Comparison of ENCODE assay signal across 1 cellular context in the genomic region with DNA sequence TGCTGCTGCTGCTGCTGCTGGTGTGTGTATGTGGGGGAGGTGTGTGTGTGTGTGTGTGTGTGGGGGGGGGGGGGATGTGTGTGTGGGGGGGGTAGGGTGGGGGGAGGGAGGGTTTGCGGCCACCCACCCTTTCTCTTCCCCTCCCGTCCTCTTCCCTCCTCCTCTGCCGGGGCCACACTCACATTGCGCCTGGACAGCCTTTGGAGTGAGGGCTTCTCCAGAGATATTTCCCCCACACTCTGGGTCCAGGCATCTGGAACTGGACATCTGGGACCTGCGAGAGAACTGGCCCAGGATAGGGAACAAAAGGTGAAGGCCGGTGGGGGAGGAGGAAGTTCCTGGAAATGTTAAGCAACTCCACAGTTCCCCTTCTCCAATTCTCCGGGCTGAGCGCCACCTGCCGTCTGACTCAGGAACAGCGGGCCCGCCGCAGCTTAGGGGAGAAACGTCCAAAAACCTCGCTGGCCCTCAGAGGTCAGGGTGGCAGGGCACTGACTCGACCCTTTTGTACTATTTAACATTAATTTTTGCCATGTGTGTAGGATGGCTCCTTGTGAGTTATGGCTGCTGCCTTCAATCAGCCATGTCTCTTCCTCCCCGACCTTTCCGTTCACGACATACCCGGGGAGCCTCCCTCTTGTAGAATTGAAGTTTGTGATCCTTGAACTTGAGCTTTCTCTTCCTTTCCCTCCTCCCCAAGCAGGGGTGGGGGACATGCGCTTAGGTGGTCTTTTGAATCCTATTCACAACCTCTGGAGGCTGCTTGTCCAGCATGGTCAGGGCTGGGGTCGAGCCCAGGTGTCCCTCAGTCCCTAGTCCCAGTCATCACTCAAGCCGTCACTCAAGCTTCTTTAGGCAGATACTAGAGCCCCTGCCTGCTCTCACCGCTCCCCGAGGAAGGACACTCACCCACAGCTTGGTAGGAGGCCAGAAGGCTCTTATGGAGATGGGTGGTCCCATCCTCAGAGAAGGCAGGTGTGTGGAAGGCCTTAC.
TF ChIP-seq lines count a peak whose summit lies in the region.

C1RL (minus strand) TSS at position 287 of the 993 bp plus-strand sequence; CDS start at position 253, 34 bp downstream.

TF ChIP-seq in HepG2, 621 proteins besides CTCF, POLR2A, EP300 and RAD21 (continued from another document and continues in another):
- peak; percentile 52; the same call in 1 of the 2 replicates for TF ChIP-seq NR2C2 (CRISPR knock-in tag; IDR thresholded peaks at IDR 0.05; ENCODE audit: borderline replicate concordance)
- peak; percentile 82 for TF ChIP-seq SALL1 (CRISPR knock-in tag; IDR thresholded peaks at IDR 0.05)
- TF ChIP-seq, protein P1, sequence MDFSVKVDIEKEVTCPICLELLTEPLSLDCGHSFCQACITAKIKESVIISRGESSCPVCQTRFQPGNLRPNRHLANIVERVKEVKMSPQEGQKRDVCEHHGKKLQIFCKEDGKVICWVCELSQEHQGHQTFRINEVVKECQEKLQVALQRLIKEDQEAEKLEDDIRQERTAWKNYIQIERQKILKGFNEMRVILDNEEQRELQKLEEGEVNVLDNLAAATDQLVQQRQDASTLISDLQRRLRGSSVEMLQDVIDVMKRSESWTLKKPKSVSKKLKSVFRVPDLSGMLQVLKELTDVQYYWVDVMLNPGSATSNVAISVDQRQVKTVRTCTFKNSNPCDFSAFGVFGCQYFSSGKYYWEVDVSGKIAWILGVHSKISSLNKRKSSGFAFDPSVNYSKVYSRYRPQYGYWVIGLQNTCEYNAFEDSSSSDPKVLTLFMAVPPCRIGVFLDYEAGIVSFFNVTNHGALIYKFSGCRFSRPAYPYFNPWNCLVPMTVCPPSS (IDR thresholded peaks at IDR 0.05), result no peak
- peak; percentile 68; the same call in 1 of the 2 replicates for TF ChIP-seq KAT8 (CRISPR knock-in tag; IDR thresholded peaks at IDR 0.05)
- no peak for TF ChIP-seq GRHL1 (CRISPR knock-in tag; conservative IDR thresholded peaks at IDR 0.05)
- no peak for TF ChIP-seq ZBTB1 (CRISPR knock-in tag; IDR thresholded peaks at IDR 0.05; ENCODE audit: borderline replicate concordance)
- peak; percentile 85 for TF ChIP-seq MED1 (CRISPR knock-in tag; IDR thresholded peaks at IDR 0.05)
- TF ChIP-seq BORCS8-MEF2B (CRISPR knock-in tag; IDR thresholded peaks at IDR 0.05), result peak; percentile 30; the same call in 1 of the 2 replicates
- TF ChIP-seq ATRX (CRISPR knock-in tag; IDR thresholded peaks at IDR 0.05; ENCODE audit: borderline replicate concordance), result no peak
- no peak for TF ChIP-seq MAFK (conservative IDR thresholded peaks at IDR 0.05 in 1 of 2, IDR thresholded peaks at IDR 0.05 in 1 of 2; ENCODE audit: low read length in 2 of 2)
- TF ChIP-seq ZSCAN31 (CRISPR knock-in tag; IDR thresholded peaks at IDR 0.05; ENCODE audit: low read depth), result no peak
- no peak for TF ChIP-seq ZNF383 (CRISPR knock-in tag; IDR thresholded peaks at IDR 0.05; ENCODE audit: borderline replicate concordance)
- no peak; the same call in 1 of the 2 replicates for TF ChIP-seq ZNF263 (CRISPR knock-in tag; IDR thresholded peaks at IDR 0.05)
- no peak for TF ChIP-seq LCORL (IDR thresholded peaks at IDR 0.05)
- TF ChIP-seq LCORL (CRISPR knock-in tag; IDR thresholded peaks at IDR 0.05), result peak; percentile 92
- TF ChIP-seq, protein P2, sequence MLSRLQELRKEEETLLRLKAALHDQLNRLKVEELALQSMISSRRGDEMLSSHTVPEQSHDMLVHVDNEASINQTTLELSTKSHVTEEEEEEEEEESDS (CRISPR knock-in tag; IDR thresholded peaks at IDR 0.05; ENCODE audit: borderline replicate concordance), result no peak
- TF ChIP-seq RARG (CRISPR knock-in tag; IDR thresholded peaks at IDR 0.05; ENCODE audit: low read depth), result no peak
- TF ChIP-seq ZNF33A (CRISPR knock-in tag; IDR thresholded peaks at IDR 0.05; ENCODE audit: borderline replicate concordance), result no peak
- peak; percentile 66 to 85 for TF ChIP-seq HMGXB4 (CRISPR knock-in tag; IDR thresholded peaks at IDR 0.05; ENCODE audit: borderline replicate concordance in 1 of 2, low read depth in 1 of 2)
- no peak for TF ChIP-seq ZNF280D (CRISPR knock-in tag; IDR thresholded peaks at IDR 0.05)
- no peak for TF ChIP-seq ESRRA (CRISPR knock-in tag; IDR thresholded peaks at IDR 0.05; ENCODE audit: low read depth)
- TF ChIP-seq RNF219 (CRISPR knock-in tag; IDR thresholded peaks at IDR 0.05), result no peak
- 0 out of 2 replicates have a peak, but pooled peaks have one; percentile 37 for TF ChIP-seq MYPOP (CRISPR knock-in tag; IDR thresholded peaks at IDR 0.05)
- TF ChIP-seq STAG1 (CRISPR knock-in tag; IDR thresholded peaks at IDR 0.05), result peak; percentile 73
- TF ChIP-seq HOXA5 (CRISPR knock-in tag; IDR thresholded peaks at IDR 0.05), result peak; percentile 88
- TF ChIP-seq SRSF4 (IDR thresholded peaks at IDR 0.05; ENCODE audit: low read depth, low read length, poor library complexity, severe bottlenecking), result no peak
- TF ChIP-seq, protein P3, sequence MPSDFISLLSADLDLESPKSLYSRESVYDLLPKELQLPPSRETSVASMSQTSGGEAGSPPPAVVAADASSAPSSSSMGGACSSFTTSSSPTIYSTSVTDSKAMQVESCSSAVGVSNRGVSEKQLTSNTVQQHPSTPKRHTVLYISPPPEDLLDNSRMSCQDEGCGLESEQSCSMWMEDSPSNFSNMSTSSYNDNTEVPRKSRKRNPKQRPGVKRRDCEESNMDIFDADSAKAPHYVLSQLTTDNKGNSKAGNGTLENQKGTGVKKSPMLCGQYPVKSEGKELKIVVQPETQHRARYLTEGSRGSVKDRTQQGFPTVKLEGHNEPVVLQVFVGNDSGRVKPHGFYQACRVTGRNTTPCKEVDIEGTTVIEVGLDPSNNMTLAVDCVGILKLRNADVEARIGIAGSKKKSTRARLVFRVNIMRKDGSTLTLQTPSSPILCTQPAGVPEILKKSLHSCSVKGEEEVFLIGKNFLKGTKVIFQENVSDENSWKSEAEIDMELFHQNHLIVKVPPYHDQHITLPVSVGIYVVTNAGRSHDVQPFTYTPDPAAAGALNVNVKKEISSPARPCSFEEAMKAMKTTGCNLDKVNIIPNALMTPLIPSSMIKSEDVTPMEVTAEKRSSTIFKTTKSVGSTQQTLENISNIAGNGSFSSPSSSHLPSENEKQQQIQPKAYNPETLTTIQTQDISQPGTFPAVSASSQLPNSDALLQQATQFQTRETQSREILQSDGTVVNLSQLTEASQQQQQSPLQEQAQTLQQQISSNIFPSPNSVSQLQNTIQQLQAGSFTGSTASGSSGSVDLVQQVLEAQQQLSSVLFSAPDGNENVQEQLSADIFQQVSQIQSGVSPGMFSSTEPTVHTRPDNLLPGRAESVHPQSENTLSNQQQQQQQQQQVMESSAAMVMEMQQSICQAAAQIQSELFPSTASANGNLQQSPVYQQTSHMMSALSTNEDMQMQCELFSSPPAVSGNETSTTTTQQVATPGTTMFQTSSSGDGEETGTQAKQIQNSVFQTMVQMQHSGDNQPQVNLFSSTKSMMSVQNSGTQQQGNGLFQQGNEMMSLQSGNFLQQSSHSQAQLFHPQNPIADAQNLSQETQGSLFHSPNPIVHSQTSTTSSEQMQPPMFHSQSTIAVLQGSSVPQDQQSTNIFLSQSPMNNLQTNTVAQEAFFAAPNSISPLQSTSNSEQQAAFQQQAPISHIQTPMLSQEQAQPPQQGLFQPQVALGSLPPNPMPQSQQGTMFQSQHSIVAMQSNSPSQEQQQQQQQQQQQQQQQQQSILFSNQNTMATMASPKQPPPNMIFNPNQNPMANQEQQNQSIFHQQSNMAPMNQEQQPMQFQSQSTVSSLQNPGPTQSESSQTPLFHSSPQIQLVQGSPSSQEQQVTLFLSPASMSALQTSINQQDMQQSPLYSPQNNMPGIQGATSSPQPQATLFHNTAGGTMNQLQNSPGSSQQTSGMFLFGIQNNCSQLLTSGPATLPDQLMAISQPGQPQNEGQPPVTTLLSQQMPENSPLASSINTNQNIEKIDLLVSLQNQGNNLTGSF (CRISPR knock-in tag; IDR thresholded peaks at IDR 0.05), result no peak
- peak; percentile 41 for TF ChIP-seq SKI (IDR thresholded peaks at IDR 0.05; ENCODE audit: partially characterized antibody)
- TF ChIP-seq MTA3 (CRISPR knock-in tag; IDR thresholded peaks at IDR 0.05), result no peak
- TF ChIP-seq ZNF441 (CRISPR knock-in tag; IDR thresholded peaks at IDR 0.05; ENCODE audit: borderline replicate concordance), result 0 out of 2 replicates have a peak, but pooled peaks have one; percentile 25
- no peak for TF ChIP-seq TBP (CRISPR knock-in tag; IDR thresholded peaks at IDR 0.05)
- TF ChIP-seq EED (CRISPR knock-in tag; IDR thresholded peaks at IDR 0.05), result no peak; the same call in 1 of the 2 replicates
- no peak for TF ChIP-seq DPF2 (CRISPR knock-in tag; IDR thresholded peaks at IDR 0.05; ENCODE audit: borderline replicate concordance, low read depth)
- no peak for TF ChIP-seq KLF12 (CRISPR knock-in tag; IDR thresholded peaks at IDR 0.05; ENCODE audit: borderline replicate concordance)
